In genomic region chr12:27424631-27425230, GRCh38 we compare ENCODE assay signal across 8 cellular contexts. TPM values are rescaled to one million over a fixed set of nuclear protein-coding genes. Genes with fewer than 3 reads are reported as not detected.
A peak's percentile ranks its signal among the peaks of the same experiment; 100 is the strongest.
DNase-seq lines count a peak whose midpoint lies in the region; ATAC-seq lines count a peak whose summit lies in the region.

No MANE protein-coding gene starts in this region.

- H3K27me3 Mint-ChIP-seq in activated naive CD8-positive, alpha-beta T cell treated with anti-CD3 and anti-CD28 coated beads, Interleukin-2, amount 10 ng/mL, durations not matched to agents 7 days and 5 days: no peaks in the 10 kb centered on the region
- H3K27me3 Mint-ChIP-seq in activated naive CD8-positive, alpha-beta T cell treated with anti-CD3 and anti-CD28 coated beads for 36 hours: no peaks in the 10 kb centered on the region

- H3K9me3 Mint-ChIP-seq in activated naive CD8-positive, alpha-beta T cell treated with anti-CD3 and anti-CD28 coated beads, Interleukin-2, amount 10 ng/mL, durations not matched to agents 7 days and 5 days: no peaks in the 10 kb centered on the region
- no peaks in the 10 kb centered on the region for H3K9me3 Mint-ChIP-seq in activated naive CD8-positive, alpha-beta T cell treated with anti-CD3 and anti-CD28 coated beads for 36 hours

- no peak overlapping the region for H3K4me3 Mint-ChIP-seq in activated naive CD8-positive, alpha-beta T cell treated with anti-CD3 and anti-CD28 coated beads, Interleukin-2, amount 10 ng/mL, durations not matched to agents 7 days and 5 days
- H3K4me3 Mint-ChIP-seq in activated naive CD8-positive, alpha-beta T cell treated with anti-CD3 and anti-CD28 coated beads for 36 hours: no peak overlapping the region

- H3K4me1 Mint-ChIP-seq in activated naive CD8-positive, alpha-beta T cell treated with anti-CD3 and anti-CD28 coated beads, Interleukin-2, amount 10 ng/mL, durations not matched to agents 7 days and 5 days: peaks cover 8% of the 10 kb centered on the region
- H3K4me1 Mint-ChIP-seq in activated naive CD8-positive, alpha-beta T cell treated with anti-CD3 and anti-CD28 coated beads for 36 hours: no peaks in the 10 kb centered on the region

- H3K36me3 Mint-ChIP-seq in activated naive CD8-positive, alpha-beta T cell treated with anti-CD3 and anti-CD28 coated beads, Interleukin-2, amount 10 ng/mL, durations not matched to agents 7 days and 5 days: peaks cover 8% of the 10 kb centered on the region
- H3K36me3 Mint-ChIP-seq in activated naive CD8-positive, alpha-beta T cell treated with anti-CD3 and anti-CD28 coated beads for 36 hours: peaks cover 2% of the 10 kb centered on the region

- POLR2A ChIA-PET in activated naive CD8-positive, alpha-beta T cell treated with anti-CD3 and anti-CD28 coated beads, Interleukin-2, amount 10 ng/mL, durations not matched to agents 7 days and 5 days (lab: Charles Lee): interaction anchor here (0.7 kb wide), 1 partner anchor 130 kb away, joined by 3 read pairs; no protein-coding TSS in a partner anchor

- no peak overlapping the region for H3K27ac Mint-ChIP-seq in activated naive CD8-positive, alpha-beta T cell treated with anti-CD3 and anti-CD28 coated beads, Interleukin-2, amount 10 ng/mL, durations not matched to agents 7 days and 5 days
- H3K27ac Mint-ChIP-seq in activated naive CD8-positive, alpha-beta T cell treated with anti-CD3 and anti-CD28 coated beads for 36 hours: no peak overlapping the region

- DNase-seq in activated naive CD8-positive, alpha-beta T cell treated with anti-CD3 and anti-CD28 coated beads, Interleukin-2, amount 10 ng/mL, durations not matched to agents 7 days and 5 days: no peak
- DNase-seq in activated naive CD8-positive, alpha-beta T cell treated with anti-CD3 and anti-CD28 coated beads for 36 hours: no peak
- peak; percentile 32 for DNase-seq in NCI-H460 (ENCODE audit: extremely low read depth, low read depth)
- DNase-seq in dermis microvascular lymphatic vessel endothelial cell (ENCODE audit: low read depth in 2 of 2): peak; percentile 77 to 85
- DNase-seq in medulla oblongata (ENCODE audit: extremely low spot score): peak; percentile 70
- DNase-seq in stimulated activated CD4-positive, alpha-beta T cell treated with anti-CD3 and anti-CD28 coated beads, Interleukin-1b, Interleukin-23, amount 100 ng/mL, for 48 hours: no peak

- peak; percentile 45 for ATAC-seq in activated naive CD8-positive, alpha-beta T cell treated with anti-CD3 and anti-CD28 coated beads, Interleukin-2, amount 10 ng/mL, durations not matched to agents 7 days and 5 days (ENCODE audit: low read depth)
- ATAC-seq in HG02678 (IDR thresholded peaks at IDR 0.05; ENCODE audit: unreplicated experiment) (no peak), GM21360 (IDR thresholded peaks at IDR 0.05; ENCODE audit: unreplicated experiment) (no peak)

RNA-seq across cellular contexts. Expression of gene SMCO2, which starts 21.8 kb away (rescaled TPM):
- not detected for total RNA-seq in activated naive CD8-positive, alpha-beta T cell treated with anti-CD3 and anti-CD28 coated beads, Interleukin-2, amount 10 ng/mL, durations not matched to agents 7 days and 5 days
- total RNA-seq in activated naive CD8-positive, alpha-beta T cell treated with anti-CD3 and anti-CD28 coated beads for 36 hours: not detected
- 0.27 TPM in 1 of 2 replicates, not detected in the other for total RNA-seq in NCI-H460 (2014; rRNA removed; shearing (Covaris generic))
- polyA plus RNA-seq in NCI-H460 (2014; cell fraction: nucleus; rRNA removed): not detected in 2 replicates
- total RNA-seq in dermis microvascular lymphatic vessel endothelial cell: 0.13 TPM in 2 replicates

Comparison
In these comparisons a context has a peak if more than half of its experiments do, and no peak if none do; other contexts are left out.
1. DNase-seq: peak in NCI-H460 (single experiment), dermis microvascular lymphatic vessel endothelial cell (2 of 2) and medulla oblongata (single experiment); none in activated naive CD8-positive, alpha-beta T cell treated with anti-CD3 and anti-CD28 coated beads, Interleukin-2, amount 10 ng/mL, durations not matched to agents 7 days and 5 days (single experiment), activated naive CD8-positive, alpha-beta T cell treated with anti-CD3 and anti-CD28 coated beads for 36 hours (single experiment) and stimulated activated CD4-positive, alpha-beta T cell treated with anti-CD3 and anti-CD28 coated beads, Interleukin-1b, Interleukin-23, amount 100 ng/mL, for 48 hours (single experiment).